In genomic region chr5:59003124-59003523, GRCh38 we compare ENCODE assay signal across 18 cellular contexts.
"Had no signal": no experiment of that assay in that cellular context is flagged by ENCODE, and none has a peak within 500 bp of the region (broad histone marks: within the 10 kb centered on the region; RNA-seq: fewer than 3 reads in every experiment).

No MANE protein-coding gene starts in this region.

- H3K9me3 Mint-ChIP-seq: activated naive CD8-positive, alpha-beta T cell treated with anti-CD3 and anti-CD28 coated beads, Interleukin-2, amount 10 ng/mL, durations not matched to agents 7 days and 5 days; effector memory CD8-positive, alpha-beta T cell had no signal

- ATAC-seq: effector memory CD8-positive, alpha-beta T cell; left lobe of liver had no signal

- DNase-seq: activated CD4-positive, CD25-positive, alpha-beta regulatory T cell treated with anti-CD3 and anti-CD28 coated beads, Interleukin-2, amount 50 U/mL, for 72 hours; activated CD8-positive, alpha-beta memory T cell treated with anti-CD3 and anti-CD28 coated beads for 24 hours; activated naive CD4-positive, alpha-beta T cell treated with Interleukin-2 at 50 U/mL for 16 hours; activated naive CD8-positive, alpha-beta T cell treated with anti-CD3 and anti-CD28 coated beads, Interleukin-2, amount 10 ng/mL, durations not matched to agents 7 days and 5 days; caudate nucleus; effector memory CD8-positive, alpha-beta T cell; foreskin fibroblast; glutamatergic neuron; hippocampal formation; right cardiac atrium; small intestine; stimulated activated CD4-positive, alpha-beta T cell treated with anti-CD3 and anti-CD28 coated beads, Interleukin-4, amount 100 ng/mL, for 1 hour; stomach; T-helper 1 cell; T1000; trophoblast cell had no signal

- H3K4me3 Mint-ChIP-seq: activated naive CD8-positive, alpha-beta T cell treated with anti-CD3 and anti-CD28 coated beads, Interleukin-2, amount 10 ng/mL, durations not matched to agents 7 days and 5 days; neural crest cell had no signal

- H3K27me3 Mint-ChIP-seq: activated naive CD8-positive, alpha-beta T cell treated with anti-CD3 and anti-CD28 coated beads, Interleukin-2, amount 10 ng/mL, durations not matched to agents 7 days and 5 days; effector memory CD8-positive, alpha-beta T cell had no signal

- H3K27ac Mint-ChIP-seq: activated naive CD8-positive, alpha-beta T cell treated with anti-CD3 and anti-CD28 coated beads, Interleukin-2, amount 10 ng/mL, durations not matched to agents 7 days and 5 days had no signal
